In genomic region chr10:77970869-77971803, GRCh38 we compare ENCODE assay signal across 1 cellular context.
A peak's percentile ranks its signal among the peaks of the same experiment; 100 is the strongest.
TF ChIP-seq lines count a peak whose summit lies in the region.

No MANE protein-coding gene starts in this region.

TF ChIP-seq in HepG2, 621 proteins besides CTCF, POLR2A, EP300 and RAD21 (continued from another document and continues in another):
- TF ChIP-seq, protein P1, sequence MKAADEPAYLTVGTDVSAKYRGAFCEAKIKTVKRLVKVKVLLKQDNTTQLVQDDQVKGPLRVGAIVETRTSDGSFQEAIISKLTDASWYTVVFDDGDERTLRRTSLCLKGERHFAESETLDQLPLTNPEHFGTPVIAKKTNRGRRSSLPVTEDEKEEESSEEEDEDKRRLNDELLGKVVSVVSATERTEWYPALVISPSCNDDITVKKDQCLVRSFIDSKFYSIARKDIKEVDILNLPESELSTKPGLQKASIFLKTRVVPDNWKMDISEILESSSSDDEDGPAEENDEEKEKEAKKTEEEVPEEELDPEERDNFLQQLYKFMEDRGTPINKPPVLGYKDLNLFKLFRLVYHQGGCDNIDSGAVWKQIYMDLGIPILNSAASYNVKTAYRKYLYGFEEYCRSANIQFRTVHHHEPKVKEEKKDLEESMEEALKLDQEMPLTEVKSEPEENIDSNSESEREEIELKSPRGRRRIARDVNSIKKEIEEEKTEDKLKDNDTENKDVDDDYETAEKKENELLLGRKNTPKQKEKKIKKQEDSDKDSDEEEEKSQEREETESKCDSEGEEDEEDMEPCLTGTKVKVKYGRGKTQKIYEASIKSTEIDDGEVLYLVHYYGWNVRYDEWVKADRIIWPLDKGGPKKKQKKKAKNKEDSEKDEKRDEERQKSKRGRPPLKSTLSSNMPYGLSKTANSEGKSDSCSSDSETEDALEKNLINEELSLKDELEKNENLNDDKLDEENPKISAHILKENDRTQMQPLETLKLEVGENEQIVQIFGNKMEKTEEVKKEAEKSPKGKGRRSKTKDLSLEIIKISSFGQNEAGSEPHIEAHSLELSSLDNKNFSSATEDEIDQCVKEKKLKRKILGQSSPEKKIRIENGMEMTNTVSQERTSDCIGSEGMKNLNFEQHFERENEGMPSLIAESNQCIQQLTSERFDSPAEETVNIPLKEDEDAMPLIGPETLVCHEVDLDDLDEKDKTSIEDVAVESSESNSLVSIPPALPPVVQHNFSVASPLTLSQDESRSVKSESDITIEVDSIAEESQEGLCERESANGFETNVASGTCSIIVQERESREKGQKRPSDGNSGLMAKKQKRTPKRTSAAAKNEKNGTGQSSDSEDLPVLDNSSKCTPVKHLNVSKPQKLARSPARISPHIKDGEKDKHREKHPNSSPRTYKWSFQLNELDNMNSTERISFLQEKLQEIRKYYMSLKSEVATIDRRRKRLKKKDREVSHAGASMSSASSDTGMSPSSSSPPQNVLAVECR (CRISPR knock-in tag; IDR thresholded peaks at IDR 0.05; ENCODE audit: borderline replicate concordance), result no peak; the same call in 1 of the 2 replicates
- TF ChIP-seq IKZF5 (CRISPR knock-in tag; IDR thresholded peaks at IDR 0.05) (no peak; the same call in 1 of the 2 replicates), ZNF274 (CRISPR knock-in tag; IDR thresholded peaks at IDR 0.05) (no peak), ZNF20 (CRISPR knock-in tag; IDR thresholded peaks at IDR 0.05) (no peak), PRMT3 (CRISPR knock-in tag; IDR thresholded peaks at IDR 0.05; ENCODE audit: borderline replicate concordance, low read depth) (no peak), ZNF646 (CRISPR knock-in tag; IDR thresholded peaks at IDR 0.05) (no peak), SNAPC5 (CRISPR knock-in tag; IDR thresholded peaks at IDR 0.05; ENCODE audit: borderline replicate concordance) (no peak), ZNF784 (CRISPR knock-in tag; IDR thresholded peaks at IDR 0.05; ENCODE audit: borderline replicate concordance) (no peak), NR2C2 (CRISPR knock-in tag; IDR thresholded peaks at IDR 0.05; ENCODE audit: borderline replicate concordance) (peak; percentile 60), ZNF75D (CRISPR knock-in tag; IDR thresholded peaks at IDR 0.05; ENCODE audit: borderline replicate concordance) (no peak), CERS6 (CRISPR knock-in tag; IDR thresholded peaks at IDR 0.05) (no peak), HNF4A (CRISPR knock-in tag; IDR thresholded peaks at IDR 0.05) (peak; percentile 76), EEA1 (CRISPR knock-in tag; IDR thresholded peaks at IDR 0.05; ENCODE audit: borderline replicate concordance) (no peak), ZHX1 (CRISPR knock-in tag; IDR thresholded peaks at IDR 0.05; ENCODE audit: low read depth) (no peak), DNMT3B (CRISPR knock-in tag; conservative IDR thresholded peaks at IDR 0.05) (no peak), ZNF512B (CRISPR knock-in tag; IDR thresholded peaks at IDR 0.05; ENCODE audit: borderline replicate concordance) (peak; percentile 48; the same call in 1 of the 2 replicates), HIVEP1 (CRISPR knock-in tag; IDR thresholded peaks at IDR 0.05) (no peak), SYNCRIP (IDR thresholded peaks at IDR 0.05; ENCODE audit: insufficient read depth, low read depth, low read length) (no peak), ZNF746 (CRISPR knock-in tag; IDR thresholded peaks at IDR 0.05) (peak; percentile 34; the same call in 1 of the 2 replicates), ZNF160 (CRISPR knock-in tag; IDR thresholded peaks at IDR 0.05) (no peak), ZNF12 (CRISPR knock-in tag; IDR thresholded peaks at IDR 0.05) (no peak), SKIL (CRISPR knock-in tag; IDR thresholded peaks at IDR 0.05; ENCODE audit: borderline replicate concordance) (no peak), ZNF83 (CRISPR knock-in tag; IDR thresholded peaks at IDR 0.05; ENCODE audit: borderline replicate concordance) (no peak), ZKSCAN5 (CRISPR knock-in tag; IDR thresholded peaks at IDR 0.05) (no peak), MTF2 (CRISPR knock-in tag; IDR thresholded peaks at IDR 0.05; ENCODE audit: borderline replicate concordance) (no peak), ATF7 (IDR thresholded peaks at IDR 0.05) (no peak), ATF7 (CRISPR knock-in tag; IDR thresholded peaks at IDR 0.05) (no peak)
- TF ChIP-seq, protein P2, sequence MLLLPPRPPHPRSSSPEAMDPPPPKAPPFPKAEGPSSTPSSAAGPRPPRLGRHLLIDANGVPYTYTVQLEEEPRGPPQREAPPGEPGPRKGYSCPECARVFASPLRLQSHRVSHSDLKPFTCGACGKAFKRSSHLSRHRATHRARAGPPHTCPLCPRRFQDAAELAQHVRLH (CRISPR knock-in tag; IDR thresholded peaks at IDR 0.05; ENCODE audit: borderline replicate concordance, low read depth), result no peak
- TF ChIP-seq, protein P3, sequence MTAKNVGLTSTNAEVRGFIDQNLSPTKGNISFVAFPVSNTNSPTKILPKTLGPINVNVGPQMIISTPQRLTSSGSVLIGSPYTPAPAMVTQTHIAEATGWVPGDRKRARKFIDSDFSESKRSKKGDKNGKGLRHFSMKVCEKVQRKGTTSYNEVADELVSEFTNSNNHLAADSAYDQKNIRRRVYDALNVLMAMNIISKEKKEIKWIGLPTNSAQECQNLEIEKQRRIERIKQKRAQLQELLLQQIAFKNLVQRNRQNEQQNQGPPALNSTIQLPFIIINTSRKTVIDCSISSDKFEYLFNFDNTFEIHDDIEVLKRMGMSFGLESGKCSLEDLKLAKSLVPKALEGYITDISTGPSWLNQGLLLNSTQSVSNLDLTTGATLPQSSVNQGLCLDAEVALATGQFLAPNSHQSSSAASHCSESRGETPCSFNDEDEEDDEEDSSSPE (CRISPR knock-in tag; IDR thresholded peaks at IDR 0.05), result 0 out of 2 replicates have a peak, but pooled peaks have one; percentile 26
